11 cellular contexts compared by ENCODE assay signal in the genomic region with DNA sequence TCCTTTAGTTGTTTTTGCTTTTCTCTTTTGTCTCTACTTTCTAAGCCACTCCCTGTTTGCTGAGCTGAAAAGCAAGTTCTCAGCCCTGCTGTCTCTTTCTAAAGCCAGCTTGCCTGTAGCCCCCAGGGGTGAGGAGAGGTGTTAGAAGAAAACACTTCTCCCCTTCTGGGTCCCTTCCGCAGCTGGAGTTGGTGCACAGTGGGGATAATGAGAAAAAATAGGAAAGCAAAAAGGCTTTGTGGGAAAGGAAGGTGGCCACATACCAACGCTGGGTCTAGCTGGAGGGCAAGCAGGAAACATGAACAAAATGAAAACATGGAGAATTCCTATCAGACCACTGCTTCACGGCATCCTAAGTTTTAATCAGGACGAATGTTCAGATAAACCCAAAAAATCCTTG. TPM values are rescaled to one million over a fixed set of nuclear protein-coding genes. Genes with fewer than 3 reads are reported as not detected.
DNase-seq lines count a peak whose midpoint lies in the region; ATAC-seq and TF ChIP-seq lines count a peak whose summit lies in the region.
"Had no signal": no experiment of that assay in that cellular context is flagged by ENCODE, and none has a peak within 500 bp of the region (broad histone marks: within the 10 kb centered on the region; RNA-seq: fewer than 3 reads in every experiment).

No MANE protein-coding gene starts in this region.

- peak overlapping the region; percentile 95 for H3K27ac Mint-ChIP-seq in activated CD4-positive, alpha-beta T cell treated with anti-CD3 and anti-CD28 coated beads, Interleukin-2, amount 10 ng/mL, durations not matched to agents 24 days and 14 days
- peak overlapping the region; percentile 89 to 95 for H3K27ac Mint-ChIP-seq in effector memory CD8-positive, alpha-beta T cell

- H3K79me2 ChIP-seq in PC-3 (ENCODE audit: low read length) (peaks cover 8% of the 10 kb centered on the region; the same call in 1 of the 2 replicates), smooth muscle cell (ENCODE audit: low read depth) (no peaks in the 10 kb centered on the region)

- H3K27ac ChIP-seq in PC-3 (ENCODE audit: low read length) (no peak overlapping the region), smooth muscle cell (ENCODE audit: low read depth) (peak overlapping the region; percentile 17)
- H3K27ac ChIP-seq: prostate gland had no signal

- intact Hi-C loops in activated CD4-positive, alpha-beta T cell treated with anti-CD3 and anti-CD28 coated beads, Interleukin-2, amount 10 ng/mL, durations not matched to agents 24 days and 14 days (cut with micrococcal nuclease) = loop anchor here (2.0 kb wide), 1 partner anchor 77 kb away; no protein-coding TSS in a partner anchor
- intact Hi-C loops in PC-3 (cut with micrococcal nuclease) (no loop called here), Right ventricle myocardium superior (cut with DNase I) (no loop called here)

- H3K9me3 ChIP-seq in PC-3 (ENCODE audit: low read length) = no peaks in the 10 kb centered on the region
- no peaks in the 10 kb centered on the region for H3K9me3 ChIP-seq in smooth muscle cell (replicated peaks; ENCODE audit: low read depth)
- H3K9me3 ChIP-seq: prostate gland had no signal

- no peak for TF ChIP-seq CTCF in PC-3 (conservative IDR thresholded peaks at IDR 0.05; ENCODE audit: low read depth, low read length)
- TF ChIP-seq CTCF in smooth muscle cell (IDR thresholded peaks at IDR 0.05; ENCODE audit: borderline replicate concordance, insufficient read depth, poor library complexity, severe bottlenecking) = no peak

- H3F3A ChIP-seq in PC-3 (ENCODE audit: low read length, unreplicated experiment) = peaks cover 9% of the 10 kb centered on the region
- H3F3A ChIP-seq in smooth muscle cell (ENCODE audit: low read depth) = peaks cover 20% of the 10 kb centered on the region

- peaks cover 87% of the 10 kb centered on the region for H3K4me1 Mint-ChIP-seq in activated CD4-positive, alpha-beta T cell treated with anti-CD3 and anti-CD28 coated beads, Interleukin-2, amount 10 ng/mL, durations not matched to agents 24 days and 14 days
- peaks cover 76 to 86% of the 10 kb centered on the region in 2 donors for H3K4me1 Mint-ChIP-seq in effector memory CD8-positive, alpha-beta T cell (ENCODE audit: low read depth in 2 of 2)

- H3K4me2 ChIP-seq in PC-3 (ENCODE audit: low read length) (no peak overlapping the region), smooth muscle cell (peak overlapping the region; percentile 39)

- no peaks in the 10 kb centered on the region for H3K27me3 Mint-ChIP-seq in activated CD4-positive, alpha-beta T cell treated with anti-CD3 and anti-CD28 coated beads, Interleukin-2, amount 10 ng/mL, durations not matched to agents 24 days and 14 days
- H3K27me3 Mint-ChIP-seq in effector memory CD8-positive, alpha-beta T cell = no peaks in the 10 kb centered on the region

- H3K36me3 ChIP-seq in PC-3 (ENCODE audit: low read depth, low read length) (no peaks in the 10 kb centered on the region), smooth muscle cell (ENCODE audit: low read depth) (no peaks in the 10 kb centered on the region)
- H3K36me3 ChIP-seq: prostate gland had no signal

- CTCF ChIA-PET in PC-3 (lab: Charles Lee) = no interaction called here

- no TSS peak for BruUV-seq in PC-3 (replicated peaks; lab: Mats Ljungman, UMichigan)

- H3K36me3 Mint-ChIP-seq in activated CD4-positive, alpha-beta T cell treated with anti-CD3 and anti-CD28 coated beads, Interleukin-2, amount 10 ng/mL, durations not matched to agents 24 days and 14 days (ENCODE audit: low read depth) = peaks cover 1% of the 10 kb centered on the region
- H3K36me3 Mint-ChIP-seq in effector memory CD8-positive, alpha-beta T cell (ENCODE audit: insufficient read depth) = peaks cover 29% of the 10 kb centered on the region

- H2AFZ ChIP-seq in PC-3 (ENCODE audit: low read length) (0 out of 2 replicates have a peak overlapping the region, but pooled peaks have one; percentile 7), smooth muscle cell (ENCODE audit: low read depth) (peak overlapping the region; percentile 63)

- peaks cover 63% of the 10 kb centered on the region for H3K4me1 ChIP-seq in PC-3 (ENCODE audit: insufficient read depth, low read length)
- peaks cover 47% of the 10 kb centered on the region for H3K4me1 ChIP-seq in smooth muscle cell (ENCODE audit: low read depth)
- H3K4me1 ChIP-seq: prostate gland had no signal

- 59% methylated on average over 4 of the region's 4 CpGs for WGBS in smooth muscle cell (ENCODE audit: low lambda C conversion rate)

- H3K9me3 Mint-ChIP-seq in activated CD4-positive, alpha-beta T cell treated with anti-CD3 and anti-CD28 coated beads, Interleukin-2, amount 10 ng/mL, durations not matched to agents 24 days and 14 days = no peaks in the 10 kb centered on the region
- no peaks in the 10 kb centered on the region for H3K9me3 Mint-ChIP-seq in effector memory CD8-positive, alpha-beta T cell

- H4K20me1 ChIP-seq in PC-3 (ENCODE audit: low read length) (no peaks in the 10 kb centered on the region), smooth muscle cell (ENCODE audit: low read depth) (no peaks in the 10 kb centered on the region)

- H3K4me3 ChIP-seq in PC-3 (ENCODE audit: low read length) (no peak overlapping the region), smooth muscle cell (no peak overlapping the region)
- H3K4me3 ChIP-seq: prostate gland had no signal

- ATAC-seq in PC-3 (no peak), Right ventricle myocardium superior (ENCODE audit: poor library complexity) (no peak)
- ATAC-seq in effector memory CD8-positive, alpha-beta T cell (replicated peaks) = no peak

- peak overlapping the region; percentile 89 for H3K4me3 Mint-ChIP-seq in activated CD4-positive, alpha-beta T cell treated with anti-CD3 and anti-CD28 coated beads, Interleukin-2, amount 10 ng/mL, durations not matched to agents 24 days and 14 days
- peak overlapping the region; percentile 77 to 84 for H3K4me3 Mint-ChIP-seq in effector memory CD8-positive, alpha-beta T cell

- H3K9ac ChIP-seq in PC-3 (ENCODE audit: low read length) (no peak overlapping the region), smooth muscle cell (ENCODE audit: low read depth) (no peak overlapping the region)

- POLR2A ChIA-PET in PC-3 (lab: Charles Lee; ENCODE audit: unreplicated experiment) = no interaction called here

- peak; percentile 68 for DNase-seq in activated CD4-positive, alpha-beta T cell treated with anti-CD3 and anti-CD28 coated beads, Interleukin-2, amount 10 ng/mL, durations not matched to agents 24 days and 14 days
- DNase-seq in activated CD4-positive, alpha-beta T cell treated with anti-CD3 and anti-CD28 coated beads, Interleukin-2, amount 50 U/mL, for 48 hours = no peak
- no peak for DNase-seq in PC-3
- DNase-seq in effector memory CD8-positive, alpha-beta T cell = no peak
- no peak for DNase-seq in smooth muscle cell (lab: John Stamatoyannopoulos, UW; ENCODE audit: unreplicated experiment)
- no peak for DNase-seq in Right ventricle myocardium superior
- DNase-seq in D341Med (ENCODE audit: low spot score) = no peak
- no peak for DNase-seq in DMS53 treated with DMSO at 0.1 percent for 48 hours (lab: John Stamatoyannopoulos, UW; ENCODE audit: unreplicated experiment)
- DNase-seq: NCI-H1105, NCI-H748 treated with DMSO at 0.1 percent for 48 hours had no signal

- H3K27me3 ChIP-seq in PC-3 (ENCODE audit: low read length) (no peaks in the 10 kb centered on the region), smooth muscle cell (ENCODE audit: low read depth) (no peaks in the 10 kb centered on the region)

- no peaks in the 10 kb centered on the region for H3K9me2 ChIP-seq in PC-3 (replicated peaks; ENCODE audit: low read length)

RNA-seq across cellular contexts. Expression of gene SLC20A1, which starts 15.5 kb away (rescaled TPM):
- total RNA-seq in activated CD4-positive, alpha-beta T cell treated with anti-CD3 and anti-CD28 coated beads, Interleukin-2, amount 10 ng/mL, durations not matched to agents 24 days and 14 days = 180 and 182 TPM in 2 replicates
- 209 and 257 TPM in 2 replicates for total RNA-seq in PC-3 (2014; rRNA removed)
- total RNA-seq in smooth muscle cell = 96.0 and 106 TPM in 2 replicates
- polyA plus RNA-seq in smooth muscle cell = 77.2 and 93.4 TPM in 2 replicates
- total RNA-seq in Right ventricle myocardium superior = 9.7 TPM

RNA-seq across cellular contexts. Expression of gene CHCHD5, which starts 45.9 kb away (rescaled TPM):
- total RNA-seq in activated CD4-positive, alpha-beta T cell treated with anti-CD3 and anti-CD28 coated beads, Interleukin-2, amount 10 ng/mL, durations not matched to agents 24 days and 14 days = 36.4 and 37.6 TPM in 2 replicates
- total RNA-seq in PC-3 (2014; rRNA removed) (25.4 and 27.9 TPM in 2 replicates), smooth muscle cell (11.2 and 14.3 TPM in 2 replicates), Right ventricle myocardium superior (18.7 TPM)
- 56.4 and 67.6 TPM in 2 replicates for polyA plus RNA-seq in smooth muscle cell
